In genomic region chr1:27234054-27234882, GRCh38 we compare ENCODE assay signal across 1 cellular context.
TF ChIP-seq lines count a peak whose summit lies in the region.

Gene WDTC1, plus strand, starts transcription at chr1:27234632. Its CDS starts 26,423 bp downstream, at chr1:27261055.

TF ChIP-seq in K562, 482 proteins besides CTCF, POLR2A, EP300 and RAD21 (continued from another document and continues in another):
- TF ChIP-seq ELK1 (CRISPR knock-in tag; IDR thresholded peaks at IDR 0.05) (no peak), ZNF280B (CRISPR knock-in tag; IDR thresholded peaks at IDR 0.05) (no peak), RB1 (IDR thresholded peaks at IDR 0.05; ENCODE audit: low read depth) (peak; percentile 97), ARNT (IDR thresholded peaks at IDR 0.05) (no peak), IRF9 (tag; IDR thresholded peaks at IDR 0.05) (no peak), NFYB (IDR thresholded peaks at IDR 0.05; ENCODE audit: extremely low read depth, insufficient read length) (peak; percentile 83), ZBTB33 (CRISPR knock-in tag; IDR thresholded peaks at IDR 0.05) (peak; percentile 40; the same call in 1 of the 2 replicates), ARID3A (IDR thresholded peaks at IDR 0.05; ENCODE audit: borderline replicate concordance, low read depth, low read length) (no peak), MAX (CRISPR knock-in tag; IDR thresholded peaks at IDR 0.05) (peak; percentile 59), SAFB (IDR thresholded peaks at IDR 0.05; ENCODE audit: borderline replicate concordance, low read depth, low read length) (0 out of 2 replicates have a peak, but pooled peaks have one; percentile 31), BCLAF1 (IDR thresholded peaks at IDR 0.05; ENCODE audit: borderline replicate concordance in 1 of 2, control insufficient read depth in 1 of 2, low read depth in 2 of 2, low read length in 1 of 2) (no peak), PRPF4 (IDR thresholded peaks at IDR 0.05; ENCODE audit: insufficient read depth, low read depth, low read length, poor library complexity, severe bottlenecking) (no peak), ZNF407 (IDR thresholded peaks at IDR 0.05; ENCODE audit: low read depth) (no peak), FOXK2 (conservative IDR thresholded peaks at IDR 0.05 in 1 of 2, IDR thresholded peaks at IDR 0.05 in 1 of 2; ENCODE audit: low read depth in 2 of 2) (peak; percentile 98 to 99), NFIX (CRISPR knock-in tag; IDR thresholded peaks at IDR 0.05; ENCODE audit: low read depth) (no peak), MYC (IDR thresholded peaks at IDR 0.05; ENCODE audit: low read depth, low read length) (peak; percentile 62; the same call in 1 of the 2 replicates), MYC (CRISPR knock-in tag; IDR thresholded peaks at IDR 0.05; ENCODE audit: borderline replicate concordance, low read depth) (no peak), ZFP36 (IDR thresholded peaks at IDR 0.05; ENCODE audit: low read depth, low read length, partially characterized antibody) (no peak), TGIF2 (CRISPR knock-in tag; IDR thresholded peaks at IDR 0.05) (no peak), RBM22 (IDR thresholded peaks at IDR 0.05; ENCODE audit: low read depth, low read length, poor library complexity, severe bottlenecking) (peak; percentile 86), ELF1 (tag; IDR thresholded peaks at IDR 0.05) (no peak; the same call in 1 of the 2 replicates), REST (CRISPR knock-in tag; IDR thresholded peaks at IDR 0.05; ENCODE audit: low read depth) (no peak; the same call in 1 of the 2 replicates), ZNF140 (CRISPR knock-in tag; IDR thresholded peaks at IDR 0.05) (no peak), GABPB1 (CRISPR knock-in tag; IDR thresholded peaks at IDR 0.05) (peak; percentile 88), KLF1 (tag; IDR thresholded peaks at IDR 0.05) (no peak), JUN (IDR thresholded peaks at IDR 0.05; ENCODE audit: borderline replicate concordance, low read depth, low read length) (peak; percentile 18; the same call in 1 of the 2 replicates), JUN (CRISPR knock-in tag; IDR thresholded peaks at IDR 0.05; ENCODE audit: borderline replicate concordance) (no peak), HDAC3 (IDR thresholded peaks at IDR 0.05; ENCODE audit: borderline replicate concordance, partially characterized antibody) (peak; percentile 100), HMG20A (CRISPR knock-in tag; conservative IDR thresholded peaks at IDR 0.05) (no peak), SRSF7 (optimal IDR thresholded peaks at IDR 0.05; ENCODE audit: low read depth, low read length) (no peak), PURB (CRISPR knock-in tag; IDR thresholded peaks at IDR 0.05; ENCODE audit: low read depth) (no peak), CHD2 (IDR thresholded peaks at IDR 0.05; ENCODE audit: low read depth, low read length) (peak; percentile 15; the same call in 1 of the 2 replicates), KDM1A (IDR thresholded peaks at IDR 0.05) (no peak)
